ENCODE assay signal across 8 cellular contexts in genomic region chr17:1491406-1492248, GRCh38. TPM values are rescaled to one million over a fixed set of nuclear protein-coding genes. Genes with fewer than 3 reads are reported as not detected.
A peak's percentile ranks its signal among the peaks of the same experiment; 100 is the strongest.
DNase-seq lines count a peak whose midpoint lies in the region; ATAC-seq, FAIRE-seq and TF ChIP-seq lines count a peak whose summit lies in the region.

No MANE protein-coding gene starts in this region.

- H3K9me3 ChIP-seq in small intestine (ENCODE audit: control insufficient read depth, low read depth) = no peaks in the 10 kb centered on the region

- H3K27me3 Mint-ChIP-seq in MCF 10A (ENCODE audit: insufficient read depth, unreplicated experiment) (no peaks in the 10 kb centered on the region), immature natural killer cell (ENCODE audit: low read depth in 3 of 3) (peaks cover 16 to 28% (median 21%) of the 10 kb centered on the region in 3 donors)

- peak overlapping the region; percentile 86 to 88 for H3K27ac ChIP-seq in small intestine (ENCODE audit: low read depth in 1 of 2, low read length in 1 of 2)

- peaks cover 0 to 5% of the 10 kb centered on the region in 2 donors for H3K36me3 ChIP-seq in small intestine (ENCODE audit: control insufficient read depth in 2 of 2, insufficient read depth in 2 of 2, low read length in 2 of 2)

- peak overlapping the region; percentile 67 to 88 for H3K4me3 ChIP-seq in small intestine (ENCODE audit: low read depth in 1 of 2, low read length in 2 of 2)

- intact Hi-C loops in MCF 10A (cut with micrococcal nuclease) = no loop called here

- H3K27ac Mint-ChIP-seq in MCF 10A (ENCODE audit: low read depth, unreplicated experiment) (peak overlapping the region; percentile 81), immature natural killer cell (peak overlapping the region in 1 of 6 donors; percentile 28)

- no peak for TF ChIP-seq CTCF in MCF 10A (IDR thresholded peaks at IDR 0.05; ENCODE audit: unreplicated experiment)

- H3K4me3 Mint-ChIP-seq in MCF 10A (ENCODE audit: unreplicated experiment) = peak overlapping the region; percentile 83
- H3K4me3 Mint-ChIP-seq in immature natural killer cell = peak overlapping the region; percentile 68 to 83 (median 77)

- 1 to 7% (median 1%) methylated on average over 30 to 99 of the region's 99 CpGs for WGBS in small intestine, 3 donors

- ATAC-seq in HG02610 (IDR thresholded peaks at IDR 0.05; ENCODE audit: unreplicated experiment) = peak; percentile 44

- peaks cover 7% of the 10 kb centered on the region for H3K36me3 Mint-ChIP-seq in MCF 10A (ENCODE audit: insufficient read depth, unreplicated experiment)
- H3K36me3 Mint-ChIP-seq in immature natural killer cell = no peaks in the 10 kb centered on the region

- no peaks in the 10 kb centered on the region for H3K9me3 Mint-ChIP-seq in MCF 10A (ENCODE audit: unreplicated experiment)
- no peaks in the 10 kb centered on the region for H3K9me3 Mint-ChIP-seq in immature natural killer cell

- peaks cover 0 to 7% of the 10 kb centered on the region in 2 donors for H3K4me1 ChIP-seq in small intestine (ENCODE audit: control insufficient read depth in 2 of 2, insufficient read depth in 1 of 2, low read depth in 1 of 2, low read length in 1 of 2)

- no peaks in the 10 kb centered on the region for H3K27me3 ChIP-seq in small intestine (ENCODE audit: control insufficient read depth in 2 of 2, insufficient read depth in 2 of 2, low read length in 2 of 2)

- FAIRE-seq in small intestine (lab: Jason Lieb, UNC) = no peak

- POLR2A ChIA-PET in MCF 10A (lab: Yijun Ruan, JAX) = interaction anchor here (0.6 to 4.2 kb wide), 10 partner anchors 10 to 124 kb away, joined by 3 to 45 read pairs (median 4); partner anchors contain the start of genes CRK and INPP5K

- H3K4me1 Mint-ChIP-seq in MCF 10A (ENCODE audit: insufficient read depth, unreplicated experiment) = peaks cover 24% of the 10 kb centered on the region
- H3K4me1 Mint-ChIP-seq in immature natural killer cell = peaks cover 20 to 25% of the 10 kb centered on the region in 2 donors

- DNase-seq in NCI-H2227 (lab: John Stamatoyannopoulos, UW; ENCODE audit: unreplicated experiment) (peak; percentile 58), NCI-H2227 treated with DMSO at 0.1 percent for 48 hours (lab: John Stamatoyannopoulos, UW) (no peak), RPMI7951 (ENCODE audit: low read depth) (peak; percentile 62), MCF 10A (ENCODE audit: unreplicated experiment) (peak; percentile 53), immature natural killer cell (peak; percentile 45 to 50 (median 50)), small intestine (peak; percentile 71), NK-92 (lab: John Stamatoyannopoulos, UW; ENCODE audit: unreplicated experiment) (no peak)

- CTCF ChIA-PET in MCF 10A (lab: Yijun Ruan, JAX) = interaction anchor here (1.0 to 2.2 kb wide), 3 partner anchors 24 to 127 kb away, joined by 3 to 12 read pairs (median 3); partner anchors contain the start of gene INPP5K

- no TSS peak for BruUV-seq in MCF 10A (replicated peaks; lab: Mats Ljungman, UMichigan)

RNA-seq across cellular contexts. Expression of gene MYO1C, which starts 0.9 kb away (rescaled TPM):
- total RNA-seq in RPMI7951 (2014; rRNA removed; shearing (Covaris generic)) = 58.2 and 62.9 TPM in 2 replicates
- 175 and 216 TPM in 2 replicates for total RNA-seq in MCF 10A (2022)
- under 1 TPM in 2 of 3 donors, not detected in 1; 0.63 to 0.86 TPM for polyA plus RNA-seq in immature natural killer cell
- 10 to 100 TPM; 51.1 to 67.1 (median 58.7) TPM for polyA plus RNA-seq in small intestine

RNA-seq across cellular contexts. Expression of gene INPP5K, which starts 24.8 kb away (rescaled TPM):
- 20.9 and 22.1 TPM in 2 replicates for total RNA-seq in RPMI7951 (2014; rRNA removed; shearing (Covaris generic))
- 25.5 and 28.9 TPM in 2 replicates for total RNA-seq in MCF 10A (2022)
- 100 to 1,000 TPM; 113 to 161 (median 120) TPM for polyA plus RNA-seq in immature natural killer cell
- 10 to 100 TPM; 21.8 to 28.1 (median 26.8) TPM for polyA plus RNA-seq in small intestine

RNA-seq across cellular contexts. Expression of gene CRK, which starts 35.6 kb away (rescaled TPM):
- 62.6 and 67.6 TPM in 2 replicates for total RNA-seq in RPMI7951 (2014; rRNA removed; shearing (Covaris generic))
- 70.6 and 82.9 TPM in 2 replicates for total RNA-seq in MCF 10A (2022)
- 10 to 100 TPM; 10.9 to 20.6 (median 11.1) TPM for polyA plus RNA-seq in immature natural killer cell
- 10 to 100 TPM; 31.2 to 42.9 (median 41.6) TPM for polyA plus RNA-seq in small intestine

Comparison
In these comparisons a context has a peak if more than half of its experiments do, and no peak if none do; other contexts are left out.
1. DNase-seq: peak in NCI-H2227 (single experiment), RPMI7951 (single experiment), MCF 10A (single experiment), immature natural killer cell (3 of 3) and small intestine (single experiment); none in NCI-H2227 treated with DMSO at 0.1 percent for 48 hours (single experiment) and NK-92 (single experiment).